In genomic region chr2:32773409-32773808, GRCh38 we compare ENCODE assay signal across 16 cellular contexts.
A peak's percentile ranks its signal among the peaks of the same experiment; 100 is the strongest.
DNase-seq lines count a peak whose midpoint lies in the region; ATAC-seq and TF ChIP-seq lines count a peak whose summit lies in the region.
"Had no signal": no experiment of that assay in that cellular context is flagged by ENCODE, and none has a peak within 500 bp of the region (broad histone marks: within the 10 kb centered on the region; RNA-seq: fewer than 3 reads in every experiment).

No MANE protein-coding gene starts in this region.

- H3K4me1 ChIP-seq in cardiac muscle cell (ENCODE audit: low read depth) (peaks cover 51% of the 10 kb centered on the region), right cardiac atrium (ENCODE audit: control insufficient read depth, insufficient read depth, low read length) (no peaks in the 10 kb centered on the region)
- H3K4me1 ChIP-seq: BLaER1 treated with 17β-estradiol and CSF1 and Interleukin-3, amounts not matched to agents 10 nM and 100 nM had no signal

- H3K27ac ChIP-seq in cardiac muscle cell (peak overlapping the region; percentile 59), VCaP (peak overlapping the region; percentile 13; the same call in 1 of the 2 replicates), right cardiac atrium (ENCODE audit: low read length) (no peak overlapping the region)
- H3K27ac ChIP-seq: BLaER1 treated with 17β-estradiol and CSF1 and Interleukin-3, amounts not matched to agents 10 nM and 100 nM; skin epidermis; tibial artery had no signal

- 73% methylated on average over 5 of the region's 5 CpGs for WGBS in right cardiac atrium

- H3K9me3 ChIP-seq in cardiac muscle cell (ENCODE audit: low read depth), result no peaks in the 10 kb centered on the region
- H3K9me3 ChIP-seq in right cardiac atrium (ENCODE audit: control insufficient read depth, low read length), result no peaks in the 10 kb centered on the region
- H3K9me3 ChIP-seq: MG63, tibial artery had no signal

- H3K27me3 ChIP-seq in cardiac muscle cell, result no peaks in the 10 kb centered on the region
- H3K27me3 ChIP-seq in right cardiac atrium (ENCODE audit: control insufficient read depth, insufficient read depth), result no peaks in the 10 kb centered on the region
- H3K27me3 ChIP-seq: BLaER1 treated with 17β-estradiol and CSF1 and Interleukin-3, amounts not matched to agents 10 nM and 100 nM; MG63; tibial artery had no signal

- H3K4me1 Mint-ChIP-seq in stimulated activated naive B cell treated with anti-CD40 and anti-IgM and Interleukin-4, amounts not matched to agents 10 μg/mL and 1 μg/mL and 100 μg/mL, for 72 hours, result no peaks in the 10 kb centered on the region

- TF ChIP-seq CTCF in cardiac muscle cell (IDR thresholded peaks at IDR 0.05; ENCODE audit: low read depth, low read length) (no peak), VCaP (conservative IDR thresholded peaks at IDR 0.05) (no peak)

- ATAC-seq in right cardiac atrium (peak; percentile 41 to 69), GM19452 (IDR thresholded peaks at IDR 0.05; ENCODE audit: unreplicated experiment) (no peak)
- ATAC-seq in stimulated activated naive B cell treated with anti-CD40 and anti-IgM and Interleukin-4, amounts not matched to agents 10 μg/mL and 1 μg/mL and 100 μg/mL, for 72 hours (replicated peaks), result no peak
- ATAC-seq: activated CD8-positive, alpha-beta T cell treated with anti-CD3 and anti-CD28 coated beads for 36 hours; natural killer cell had no signal

- H3K4me3 Mint-ChIP-seq in stimulated activated naive B cell treated with anti-CD40 and anti-IgM and Interleukin-4, amounts not matched to agents 10 μg/mL and 1 μg/mL and 100 μg/mL, for 72 hours, result no peak overlapping the region
- H3K4me3 Mint-ChIP-seq: activated CD8-positive, alpha-beta T cell treated with anti-CD3 and anti-CD28 coated beads for 36 hours; natural killer cell had no signal

- DNase-seq in cardiac muscle cell (ENCODE audit: low read depth in 1 of 2, low spot score in 1 of 2), result no peak
- no peak for DNase-seq in cardiac septum (ENCODE audit: low spot score)
- DNase-seq in right cardiac atrium, result no peak
- no peak for DNase-seq in NCI-H146 (lab: John Stamatoyannopoulos, UW)
- no peak for DNase-seq in stimulated activated naive B cell treated with anti-CD40 and anti-IgM and Interleukin-4, amounts not matched to agents 10 μg/mL and 1 μg/mL and 100 μg/mL, for 72 hours
- DNase-seq: activated CD4-positive, alpha-beta T cell treated with anti-CD3 and anti-CD28 coated beads for 1 hour; activated CD8-positive, alpha-beta T cell treated with anti-CD3 and anti-CD28 coated beads for 36 hours; MG63; natural killer cell; NCI-H1105 treated with DMSO at 0.1 percent for 48 hours; tibial artery had no signal

- intact Hi-C loops in cardiac septum (cut with DNase I), result loop anchor here (1.0 to 10.0 kb wide), 5 partner anchors 173 to 591 kb away; partner anchors contain the start of gene LTBP1
- intact Hi-C loops in right cardiac atrium (cut with DNase I), result loop anchor here (2.0 to 10.0 kb wide), 9 partner anchors 171 to 599 kb away; partner anchors contain the start of gene LTBP1 (in 3 of the 4)

- no peak overlapping the region for H3K27ac Mint-ChIP-seq in stimulated activated naive B cell treated with anti-CD40 and anti-IgM and Interleukin-4, amounts not matched to agents 10 μg/mL and 1 μg/mL and 100 μg/mL, for 72 hours
- H3K27ac Mint-ChIP-seq: activated CD8-positive, alpha-beta T cell treated with anti-CD3 and anti-CD28 coated beads for 36 hours; activated T-helper 2 cell treated with anti-CD3 and anti-CD28 coated beads, Interferon-gamma antibody, Interleukin-2, Interleukin-4, amounts not matched to agents 10 μg/mL and 5 μg/mL and 100 μg/mL, durations not matched to agents 14 hours and 24 hours and 36 hours; natural killer cell had no signal

- H3K9me3 Mint-ChIP-seq in stimulated activated naive B cell treated with anti-CD40 and anti-IgM and Interleukin-4, amounts not matched to agents 10 μg/mL and 1 μg/mL and 100 μg/mL, for 72 hours, result peaks cover 2 to 4% of the 10 kb centered on the region in 2 donors
- H3K9me3 Mint-ChIP-seq: activated T-helper 2 cell treated with anti-CD3 and anti-CD28 coated beads, Interferon-gamma antibody, Interleukin-2, Interleukin-4, amounts not matched to agents 10 μg/mL and 5 μg/mL and 100 μg/mL, durations not matched to agents 14 hours and 24 hours and 36 hours; natural killer cell had no signal

- H3K36me3 ChIP-seq in cardiac muscle cell, result no peaks in the 10 kb centered on the region

- H3K36me3 Mint-ChIP-seq in stimulated activated naive B cell treated with anti-CD40 and anti-IgM and Interleukin-4, amounts not matched to agents 10 μg/mL and 1 μg/mL and 100 μg/mL, for 72 hours, result peaks cover 11 to 19% of the 10 kb centered on the region in 2 donors
- H3K36me3 Mint-ChIP-seq: natural killer cell had no signal

- H3K4me3 ChIP-seq in cardiac muscle cell (no peak overlapping the region), right cardiac atrium (ENCODE audit: low read length) (no peak overlapping the region)
- H3K4me3 ChIP-seq: BLaER1 treated with 17β-estradiol and CSF1 and Interleukin-3, amounts not matched to agents 10 nM and 100 nM; MG63; skin epidermis; tibial artery had no signal

- no peaks in the 10 kb centered on the region for H3K27me3 Mint-ChIP-seq in stimulated activated naive B cell treated with anti-CD40 and anti-IgM and Interleukin-4, amounts not matched to agents 10 μg/mL and 1 μg/mL and 100 μg/mL, for 72 hours
- H3K27me3 Mint-ChIP-seq: activated CD8-positive, alpha-beta T cell treated with anti-CD3 and anti-CD28 coated beads for 36 hours had no signal

Comparison
In these comparisons a context has a peak if more than half of its experiments do, and no peak if none do; other contexts are left out.
1. ATAC-seq: peak in right cardiac atrium (2 of 2); none in GM19452 (single experiment) and stimulated activated naive B cell treated with anti-CD40 and anti-IgM and Interleukin-4, amounts not matched to agents 10 μg/mL and 1 μg/mL and 100 μg/mL, for 72 hours (0 of 2).